ENCODE assay signal across 1 cellular context in genomic region chr3:178677961-178678360, GRCh38.
TF ChIP-seq lines count a peak whose summit lies in the region.

No MANE protein-coding gene starts in this region.

TF ChIP-seq in HepG2, 621 proteins besides CTCF, POLR2A, EP300 and RAD21 (continued from another document):
- TF ChIP-seq ATF6 (CRISPR knock-in tag; conservative IDR thresholded peaks at IDR 0.05) (no peak), ZBTB8A (CRISPR knock-in tag; IDR thresholded peaks at IDR 0.05; ENCODE audit: borderline replicate concordance, low read depth) (no peak), ATF7 (IDR thresholded peaks at IDR 0.05) (no peak), ATF7 (CRISPR knock-in tag; IDR thresholded peaks at IDR 0.05) (no peak), ATF2 (CRISPR knock-in tag; IDR thresholded peaks at IDR 0.05) (no peak), ADNP (CRISPR knock-in tag; IDR thresholded peaks at IDR 0.05) (no peak)
